In the genomic region with DNA sequence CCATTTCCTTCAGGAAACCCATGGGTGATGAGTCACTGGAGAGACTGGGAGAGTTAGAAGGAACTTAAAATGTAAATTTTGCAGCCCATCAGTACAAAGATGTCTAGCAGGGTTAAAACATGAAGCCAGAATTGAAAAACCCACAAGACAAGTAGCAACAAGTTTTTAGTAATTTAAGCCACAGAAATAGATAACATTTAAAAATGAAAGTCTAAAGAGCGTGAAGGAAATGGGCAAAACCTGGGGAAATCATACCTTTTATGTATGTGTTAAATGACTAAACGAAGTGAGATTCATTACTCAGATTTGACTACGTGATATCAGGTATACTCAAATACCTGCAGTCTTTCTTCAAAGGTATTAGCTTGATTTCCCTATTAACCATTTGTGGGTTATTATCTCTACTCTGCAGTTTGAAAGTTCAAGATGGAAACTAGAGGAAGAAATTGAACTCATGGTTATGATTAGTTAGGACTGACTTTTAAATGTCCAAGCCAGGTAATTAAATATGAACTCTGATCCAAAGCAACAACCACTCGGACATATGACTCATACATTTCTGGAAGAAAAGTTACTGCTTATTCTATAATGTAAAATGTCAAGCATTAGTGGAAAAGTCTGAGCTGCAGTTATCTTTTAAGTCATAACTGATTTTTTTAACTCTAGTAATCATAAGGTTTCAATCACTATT, we compare ENCODE assay signal across 10 cellular contexts.
DNase-seq lines count a peak whose midpoint lies in the region; ATAC-seq lines count a peak whose summit lies in the region.
"Had no signal": no experiment of that assay in that cellular context is flagged by ENCODE, and none has a peak within 500 bp of the region (broad histone marks: within the 10 kb centered on the region; RNA-seq: fewer than 3 reads in every experiment).

No MANE protein-coding gene starts in this region.

- no peaks in the 10 kb centered on the region for H3K36me3 ChIP-seq in adipocyte (ENCODE audit: control insufficient read depth, insufficient read depth, low read length, severe bottlenecking)
- H3K36me3 ChIP-seq: BLaER1 had no signal

- peak overlapping the region; percentile 46 for H3K4me3 ChIP-seq in adipocyte (ENCODE audit: low read length)
- H3K4me3 ChIP-seq: BLaER1, SK-N-MC had no signal

- H3K9me3 Mint-ChIP-seq in activated CD8-positive, alpha-beta memory T cell treated with anti-CD3 and anti-CD28 coated beads, Interleukin-2, amount 10 ng/mL, durations not matched to agents 7 days and 5 days (ENCODE audit: low read depth) = peaks cover 6% of the 10 kb centered on the region
- H3K9me3 Mint-ChIP-seq in stimulated activated effector memory CD8-positive, alpha-beta T cell treated with anti-CD3 and anti-CD28 coated beads, Interleukin-12 subunit alpha, Interleukin-12 subunit beta, amount 100 ng/mL, for 72 hours = no peaks in the 10 kb centered on the region

- H3K36me3 Mint-ChIP-seq in activated CD8-positive, alpha-beta memory T cell treated with anti-CD3 and anti-CD28 coated beads, Interleukin-2, amount 10 ng/mL, durations not matched to agents 7 days and 5 days = peaks cover 16% of the 10 kb centered on the region
- H3K36me3 Mint-ChIP-seq in stimulated activated effector memory CD8-positive, alpha-beta T cell treated with anti-CD3 and anti-CD28 coated beads, Interleukin-12 subunit alpha, Interleukin-12 subunit beta, amount 100 ng/mL, for 72 hours = no peaks in the 10 kb centered on the region

- H3K9me3 ChIP-seq in adipocyte (ENCODE audit: control insufficient read depth, low read length) = no peaks in the 10 kb centered on the region
- H3K9me3 ChIP-seq: BLaER1 had no signal

- peaks cover 49% of the 10 kb centered on the region for H3K4me1 Mint-ChIP-seq in activated CD8-positive, alpha-beta memory T cell treated with anti-CD3 and anti-CD28 coated beads, Interleukin-2, amount 10 ng/mL, durations not matched to agents 7 days and 5 days
- H3K4me1 Mint-ChIP-seq in stimulated activated effector memory CD8-positive, alpha-beta T cell treated with anti-CD3 and anti-CD28 coated beads, Interleukin-12 subunit alpha, Interleukin-12 subunit beta, amount 100 ng/mL, for 72 hours = peaks cover 49% of the 10 kb centered on the region

- peak; percentile 30 for ATAC-seq in activated CD8-positive, alpha-beta memory T cell treated with anti-CD3 and anti-CD28 coated beads, Interleukin-2, amount 10 ng/mL, durations not matched to agents 7 days and 5 days
- peak; percentile 35 for ATAC-seq in HG03097 (IDR thresholded peaks at IDR 0.05; ENCODE audit: low FRiP score, unreplicated experiment)
- peak; percentile 79 for ATAC-seq in stimulated activated effector memory CD8-positive, alpha-beta T cell treated with anti-CD3 and anti-CD28 coated beads, Interleukin-12 subunit alpha, Interleukin-12 subunit beta, amount 100 ng/mL, for 72 hours

- CTCF ChIA-PET in activated CD8-positive, alpha-beta memory T cell treated with anti-CD3 and anti-CD28 coated beads, Interleukin-2, amount 10 ng/mL, durations not matched to agents 7 days and 5 days (lab: Charles Lee) = no interaction called here

- DNase-seq in activated CD8-positive, alpha-beta memory T cell treated with anti-CD3 and anti-CD28 coated beads, Interleukin-2, amount 10 ng/mL, durations not matched to agents 7 days and 5 days = no peak
- no peak for DNase-seq in activated CD8-positive, alpha-beta memory T cell treated with anti-CD3 and anti-CD28 coated beads, Interleukin-2, amount 50 U/mL, for 48 hours
- DNase-seq in adipocyte (ENCODE audit: low read depth) = peak; percentile 64
- no peak for DNase-seq in stimulated activated effector memory CD8-positive, alpha-beta T cell treated with anti-CD3 and anti-CD28 coated beads, Interleukin-12 subunit alpha, Interleukin-12 subunit beta, amount 100 ng/mL, for 72 hours (ENCODE audit: low spot score in 2 of 2)
- DNase-seq in GF-D8 (lab: John Stamatoyannopoulos, UW) = no peak
- no peak for DNase-seq in effector CD4-positive, alpha-beta T cell
- no peak for DNase-seq in GM19240 (ENCODE audit: insufficient read length, low spot score)

- peaks cover 36% of the 10 kb centered on the region for H3K4me1 ChIP-seq in adipocyte (ENCODE audit: control insufficient read depth, insufficient read depth, low read length)
- H3K4me1 ChIP-seq: BLaER1 had no signal

- H3K27me3 Mint-ChIP-seq in activated CD8-positive, alpha-beta memory T cell treated with anti-CD3 and anti-CD28 coated beads, Interleukin-2, amount 10 ng/mL, durations not matched to agents 7 days and 5 days = no peaks in the 10 kb centered on the region

- H3K27ac Mint-ChIP-seq in activated CD8-positive, alpha-beta memory T cell treated with anti-CD3 and anti-CD28 coated beads, Interleukin-2, amount 10 ng/mL, durations not matched to agents 7 days and 5 days = peak overlapping the region; percentile 55
- peak overlapping the region; percentile 82 for H3K27ac Mint-ChIP-seq in stimulated activated effector memory CD8-positive, alpha-beta T cell treated with anti-CD3 and anti-CD28 coated beads, Interleukin-12 subunit alpha, Interleukin-12 subunit beta, amount 100 ng/mL, for 72 hours

- H3K4me3 Mint-ChIP-seq in activated CD8-positive, alpha-beta memory T cell treated with anti-CD3 and anti-CD28 coated beads, Interleukin-2, amount 10 ng/mL, durations not matched to agents 7 days and 5 days = peak overlapping the region; percentile 13
- peak overlapping the region; percentile 33 for H3K4me3 Mint-ChIP-seq in stimulated activated effector memory CD8-positive, alpha-beta T cell treated with anti-CD3 and anti-CD28 coated beads, Interleukin-12 subunit alpha, Interleukin-12 subunit beta, amount 100 ng/mL, for 72 hours

- no peaks in the 10 kb centered on the region for H3K27me3 ChIP-seq in adipocyte (replicated peaks; ENCODE audit: control insufficient read depth, insufficient read depth, low read length)
- H3K27me3 ChIP-seq: BLaER1 had no signal

- H3K9ac ChIP-seq in adipocyte (ENCODE audit: low read length) = no peak overlapping the region
- H3K9ac ChIP-seq: BLaER1 had no signal
